ENCODE assay signal across 8 cellular contexts in genomic region chr19:16185123-16185924, GRCh38. TPM values are rescaled to one million over a fixed set of nuclear protein-coding genes. Genes with fewer than 3 reads are reported as not detected.
A peak's percentile ranks its signal among the peaks of the same experiment; 100 is the strongest.
DNase-seq lines count a peak whose midpoint lies in the region; ATAC-seq and TF ChIP-seq lines count a peak whose summit lies in the region.

Gene FAM32A (plus strand): TSS chr19:16185410. CDS start chr19:16185443, 33 bp downstream.

- H3K4me3 ChIP-seq in RWPE2 (ENCODE audit: severe bottlenecking) (peak within 1 kb of the TSS; percentile 91), fibroblast of mammary gland (ENCODE audit: control insufficient read depth, low read depth, low read length) (peak within 1 kb of the TSS; percentile 97)

- H3K9me3 ChIP-seq in RWPE2 (ENCODE audit: severe bottlenecking), result no peaks in the 10 kb centered on the region

- H3K9me3 Mint-ChIP-seq in activated T-helper 2 cell treated with anti-CD3 and anti-CD28 coated beads, Interferon-gamma antibody, Interleukin-2, Interleukin-4, amounts not matched to agents 10 μg/mL and 5 μg/mL and 100 μg/mL, durations not matched to agents 14 hours and 24 hours and 36 hours, result no peaks in the 10 kb centered on the region
- no peaks in the 10 kb centered on the region for H3K9me3 Mint-ChIP-seq in naive thymus-derived CD8-positive, alpha-beta T cell

- no peaks in the 10 kb centered on the region for H3K27me3 Mint-ChIP-seq in activated T-helper 2 cell treated with anti-CD3 and anti-CD28 coated beads, Interferon-gamma antibody, Interleukin-2, Interleukin-4, amounts not matched to agents 10 μg/mL and 5 μg/mL and 100 μg/mL, durations not matched to agents 14 hours and 24 hours and 36 hours (ENCODE audit: low read depth)
- peaks cover 0 to 1% (median 0%) of the 10 kb centered on the region in 5 donors for H3K27me3 Mint-ChIP-seq in naive thymus-derived CD8-positive, alpha-beta T cell

- peak; percentile 88 for ATAC-seq in RWPE2 (ENCODE audit: low read depth)
- ATAC-seq in naive thymus-derived CD8-positive, alpha-beta T cell, result peak; percentile 90 to 91

- POLR2A ChIA-PET in naive thymus-derived CD8-positive, alpha-beta T cell (lab: Charles Lee), result interaction anchor here (0.5 to 3.4 kb wide), 31 partner anchors 9 to 944 kb away, joined by 3 to 24 read pairs (median 4); partner anchors contain the start of genes AP1M1, KLF2 and TPM4

- DNase-seq in EL, result peak; percentile 100
- peak; percentile 100 for DNase-seq in H4 (ENCODE audit: low spot score)
- DNase-seq in LoVo (ENCODE audit: low spot score), result peak; percentile 99
- DNase-seq in RWPE2 (ENCODE audit: low spot score), result peak; percentile 97
- peak; percentile 99 for DNase-seq in activated T-helper 2 cell treated with anti-CD3 and anti-CD28 coated beads, Interferon-gamma antibody, Interleukin-2, Interleukin-4, amounts not matched to agents 10 μg/mL and 5 μg/mL and 100 μg/mL, durations not matched to agents 14 hours and 24 hours and 36 hours (ENCODE audit: low spot score)
- DNase-seq in fibroblast of mammary gland (ENCODE audit: low read depth), result peak; percentile 98
- peak; percentile 88 to 100 (median 99) for DNase-seq in naive thymus-derived CD8-positive, alpha-beta T cell
- peak; percentile 94 to 98 (median 98) for DNase-seq in stimulated activated naive CD4-positive, alpha-beta T cell (lab: John Stamatoyannopoulos, UW)

- H3K27ac Mint-ChIP-seq in activated T-helper 2 cell treated with anti-CD3 and anti-CD28 coated beads, Interferon-gamma antibody, Interleukin-2, Interleukin-4, amounts not matched to agents 10 μg/mL and 5 μg/mL and 100 μg/mL, durations not matched to agents 14 hours and 24 hours and 36 hours, result peak within 1 kb of the TSS; percentile 94
- peak within 1 kb of the TSS; percentile 95 to 99 (median 98) for H3K27ac Mint-ChIP-seq in naive thymus-derived CD8-positive, alpha-beta T cell

- H3K4me1 ChIP-seq in RWPE2 (ENCODE audit: insufficient read depth, poor library complexity, severe bottlenecking), result peaks cover 10% of the 10 kb centered on the region

- peak; percentile 42 for TF ChIP-seq CTCF in RWPE2 (IDR thresholded peaks at IDR 0.05; ENCODE audit: poor library complexity, severe bottlenecking)
- TF ChIP-seq CTCF in fibroblast of mammary gland (conservative IDR thresholded peaks at IDR 0.05; ENCODE audit: control insufficient read depth, insufficient read depth, low read depth, low read length), result peak; percentile 15

- H3K36me3 ChIP-seq in RWPE2 (ENCODE audit: low read depth), result peaks cover 33% of the 10 kb centered on the region

- H3K27me3 ChIP-seq in RWPE2 (ENCODE audit: insufficient read depth, poor library complexity, severe bottlenecking), result no peaks in the 10 kb centered on the region

- H3K27ac ChIP-seq in RWPE2 (ENCODE audit: poor library complexity, severe bottlenecking), result peak within 1 kb of the TSS; percentile 32

- peaks cover 38% of the 10 kb centered on the region for H3K36me3 Mint-ChIP-seq in activated T-helper 2 cell treated with anti-CD3 and anti-CD28 coated beads, Interferon-gamma antibody, Interleukin-2, Interleukin-4, amounts not matched to agents 10 μg/mL and 5 μg/mL and 100 μg/mL, durations not matched to agents 14 hours and 24 hours and 36 hours (ENCODE audit: low read depth)
- peaks cover 3 to 39% (median 5%) of the 10 kb centered on the region in 3 donors for H3K36me3 Mint-ChIP-seq in naive thymus-derived CD8-positive, alpha-beta T cell

- peak within 1 kb of the TSS; percentile 95 for H3K4me3 Mint-ChIP-seq in activated T-helper 2 cell treated with anti-CD3 and anti-CD28 coated beads, Interferon-gamma antibody, Interleukin-2, Interleukin-4, amounts not matched to agents 10 μg/mL and 5 μg/mL and 100 μg/mL, durations not matched to agents 14 hours and 24 hours and 36 hours (ENCODE audit: low read depth)
- H3K4me3 Mint-ChIP-seq in naive thymus-derived CD8-positive, alpha-beta T cell, result peak within 1 kb of the TSS; percentile 95 to 100 (median 98)

- peaks cover 14% of the 10 kb centered on the region for H3K4me1 Mint-ChIP-seq in activated T-helper 2 cell treated with anti-CD3 and anti-CD28 coated beads, Interferon-gamma antibody, Interleukin-2, Interleukin-4, amounts not matched to agents 10 μg/mL and 5 μg/mL and 100 μg/mL, durations not matched to agents 14 hours and 24 hours and 36 hours (ENCODE audit: low read depth)
- peaks cover 17 to 48% (median 36%) of the 10 kb centered on the region in 4 donors for H3K4me1 Mint-ChIP-seq in naive thymus-derived CD8-positive, alpha-beta T cell

- intact Hi-C loops in activated T-helper 2 cell treated with anti-CD3 and anti-CD28 coated beads, Interferon-gamma antibody, Interleukin-2, Interleukin-4, amounts not matched to agents 10 μg/mL and 5 μg/mL and 100 μg/mL, durations not matched to agents 14 hours and 24 hours and 36 hours (cut with micrococcal nuclease), result loop anchor here (1.0 to 2.0 kb wide), 5 partner anchors 12 to 349 kb away; partner anchors contain the start of genes AP1M1 and RAB8A

RNA-seq across cellular contexts. Expression of gene FAM32A, which starts in this region (rescaled TPM):
- total RNA-seq in H4 (2014; rRNA removed; shearing (Covaris generic)), result 230 and 257 TPM in 2 replicates
- 65.6 and 68.6 TPM in 2 replicates for total RNA-seq in activated T-helper 2 cell treated with anti-CD3 and anti-CD28 coated beads, Interferon-gamma antibody, Interleukin-2, Interleukin-4, amounts not matched to agents 10 μg/mL and 5 μg/mL and 100 μg/mL, durations not matched to agents 14 hours and 24 hours and 36 hours
- total RNA-seq in naive thymus-derived CD8-positive, alpha-beta T cell, result 10 to 100 TPM; 70.3 to 74.3 TPM
- polyA plus RNA-seq in naive thymus-derived CD8-positive, alpha-beta T cell, result 100 to 1,000 TPM; 150 to 205 (median 183) TPM

Comparison
In these comparisons a context has a peak if more than half of its experiments do, and no peak if none do; other contexts are left out.
1. Peak in every context shown above with its lines: DNase-seq, ATAC-seq, H3K4me3 ChIP-seq and H3K27ac ChIP-seq.